In the genomic region with DNA sequence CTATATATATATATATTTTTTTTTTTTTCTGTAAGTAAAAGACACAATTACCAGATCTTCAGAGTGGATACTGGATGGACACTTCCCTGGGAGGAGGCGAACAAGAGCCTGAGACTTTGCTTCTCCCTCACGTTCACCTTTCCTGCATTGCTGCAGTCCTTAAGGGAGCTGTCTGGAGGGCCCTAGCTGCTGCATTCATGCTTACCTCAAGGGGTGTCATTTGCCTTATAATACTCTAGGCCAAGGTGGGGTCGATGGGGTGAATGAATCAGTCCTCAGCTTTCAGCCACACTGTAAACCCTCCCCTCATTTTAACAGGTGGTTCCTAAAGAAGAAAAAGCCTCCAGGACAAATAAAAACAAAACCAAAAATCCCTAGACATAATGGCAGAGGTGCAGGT, we compare ENCODE assay signal across 16 cellular contexts. TPM values are rescaled to one million over a fixed set of nuclear protein-coding genes. Genes with fewer than 3 reads are reported as not detected.
DNase-seq lines count a peak whose midpoint lies in the region; ATAC-seq and TF ChIP-seq lines count a peak whose summit lies in the region.
"Had no signal": no experiment of that assay in that cellular context is flagged by ENCODE, and none has a peak within 500 bp of the region (broad histone marks: within the 10 kb centered on the region; RNA-seq: fewer than 3 reads in every experiment).

No MANE protein-coding gene starts in this region.

- H3K9ac ChIP-seq in endodermal cell (ENCODE audit: extremely low read depth, low read length, poor library complexity, severe bottlenecking), result no peak overlapping the region
- H3K9ac ChIP-seq: BLaER1 had no signal

- POLR2A ChIA-PET in WTC11 (lab: Charles Lee), result no interaction called here

- H3K27me3 ChIP-seq in H7 (ENCODE audit: control insufficient read depth, insufficient read depth, low read length) (no peaks in the 10 kb centered on the region), endodermal cell (ENCODE audit: control insufficient read depth, insufficient read depth, low read length, poor library complexity, severe bottlenecking) (no peaks in the 10 kb centered on the region)
- H3K27me3 ChIP-seq: BLaER1 had no signal

- DNase-seq in H7 (peak; percentile 37), WTC11 (ENCODE audit: low spot score) (no peak), endodermal cell (no peak), iPS-NIHi7 (ENCODE audit: extremely low spot score) (peak; percentile 29), HCEC 1CT (no peak), T-helper 2 cell (no peak), activated gamma-delta T cell treated with Interleukin-2 at 50 U/mL for 16 hours (no peak), NCI-H2227 (lab: John Stamatoyannopoulos, UW; ENCODE audit: unreplicated experiment) (no peak)
- DNase-seq: Caco-2; CD4-positive, CD25-positive, alpha-beta regulatory T cell; CD8-positive, alpha-beta T cell; DMS153; DND-41; HFFc6 had no signal

- no peak overlapping the region for H3K4me3 ChIP-seq in H7 (ENCODE audit: insufficient read depth, low read depth, low read length)
- no peak overlapping the region for H3K4me3 ChIP-seq in endodermal cell (ENCODE audit: low read length)
- H3K4me3 ChIP-seq: BLaER1 had no signal

- no peak overlapping the region for H3K27ac Mint-ChIP-seq in WTC11
- H3K27ac Mint-ChIP-seq in endodermal cell, result no peak overlapping the region
- H3K27ac Mint-ChIP-seq: CD8-positive, alpha-beta T cell; HFFc6 had no signal

- H3K9me3 Mint-ChIP-seq in WTC11 (no peaks in the 10 kb centered on the region), endodermal cell (no peaks in the 10 kb centered on the region)
- H3K9me3 Mint-ChIP-seq: CD4-positive, CD25-positive, alpha-beta regulatory T cell; CD8-positive, alpha-beta T cell; HFFc6 had no signal

- ATAC-seq in WTC11, result peak; percentile 95
- ATAC-seq: CD8-positive, alpha-beta T cell had no signal

- H3K9me3 ChIP-seq in endodermal cell (ENCODE audit: control insufficient read depth, low read length), result no peaks in the 10 kb centered on the region
- H3K9me3 ChIP-seq: BLaER1, Caco-2 had no signal

- H3K4me1 Mint-ChIP-seq in WTC11 (peaks cover 14% of the 10 kb centered on the region), endodermal cell (peaks cover 10% of the 10 kb centered on the region)

- no peak overlapping the region for H3K4me3 Mint-ChIP-seq in WTC11
- no peak overlapping the region for H3K4me3 Mint-ChIP-seq in endodermal cell
- H3K4me3 Mint-ChIP-seq: CD4-positive, CD25-positive, alpha-beta regulatory T cell; CD8-positive, alpha-beta T cell; HFFc6 had no signal

- no peak overlapping the region for H3K27ac ChIP-seq in endodermal cell (ENCODE audit: low read depth, low read length)
- H3K27ac ChIP-seq: BLaER1, C4-2B had no signal

- no peaks in the 10 kb centered on the region for H3K4me1 ChIP-seq in endodermal cell (ENCODE audit: control insufficient read depth, insufficient read depth, low read length)

- no peak for TF ChIP-seq CTCF in WTC11 (IDR thresholded peaks at IDR 0.05)
- peak; percentile 25 for TF ChIP-seq CTCF in endodermal cell (conservative IDR thresholded peaks at IDR 0.05)

- CTCF ChIA-PET in WTC11 (lab: Charles Lee), result interaction anchor here (1.0 to 2.7 kb wide), 8 partner anchors 10 to 209 kb away, joined by 3 to 14 read pairs (median 6); no protein-coding TSS in a partner anchor

- H3K27me3 Mint-ChIP-seq in WTC11 (ENCODE audit: low read depth), result no peaks in the 10 kb centered on the region; the same call in 1 of the 2 replicates
- H3K27me3 Mint-ChIP-seq in endodermal cell (ENCODE audit: insufficient read depth), result no peaks in the 10 kb centered on the region
- H3K27me3 Mint-ChIP-seq: CD4-positive, CD25-positive, alpha-beta regulatory T cell had no signal

- H3K36me3 Mint-ChIP-seq in WTC11, result no peaks in the 10 kb centered on the region
- H3K36me3 Mint-ChIP-seq in endodermal cell (ENCODE audit: low read depth), result no peaks in the 10 kb centered on the region
- H3K36me3 Mint-ChIP-seq: CD4-positive, CD25-positive, alpha-beta regulatory T cell; CD8-positive, alpha-beta T cell had no signal

- WGBS in endodermal cell (ENCODE audit: insufficient coverage in 1 of 2, insufficient read length in 1 of 2), 2 experiments, result 56 to 71% methylated on average over 2 to 3 of the region's 3 CpGs

- H3K36me3 ChIP-seq in H7 (replicated peaks; ENCODE audit: control insufficient read depth, insufficient read depth, low read length) (no peaks in the 10 kb centered on the region), endodermal cell (ENCODE audit: control insufficient read depth, insufficient read depth, low read length) (no peaks in the 10 kb centered on the region)
- H3K36me3 ChIP-seq: BLaER1 had no signal

TF ChIP-seq in WTC11, 78 proteins besides CTCF, POLR2A, EP300 and RAD21:
- TF ChIP-seq, protein P1, sequence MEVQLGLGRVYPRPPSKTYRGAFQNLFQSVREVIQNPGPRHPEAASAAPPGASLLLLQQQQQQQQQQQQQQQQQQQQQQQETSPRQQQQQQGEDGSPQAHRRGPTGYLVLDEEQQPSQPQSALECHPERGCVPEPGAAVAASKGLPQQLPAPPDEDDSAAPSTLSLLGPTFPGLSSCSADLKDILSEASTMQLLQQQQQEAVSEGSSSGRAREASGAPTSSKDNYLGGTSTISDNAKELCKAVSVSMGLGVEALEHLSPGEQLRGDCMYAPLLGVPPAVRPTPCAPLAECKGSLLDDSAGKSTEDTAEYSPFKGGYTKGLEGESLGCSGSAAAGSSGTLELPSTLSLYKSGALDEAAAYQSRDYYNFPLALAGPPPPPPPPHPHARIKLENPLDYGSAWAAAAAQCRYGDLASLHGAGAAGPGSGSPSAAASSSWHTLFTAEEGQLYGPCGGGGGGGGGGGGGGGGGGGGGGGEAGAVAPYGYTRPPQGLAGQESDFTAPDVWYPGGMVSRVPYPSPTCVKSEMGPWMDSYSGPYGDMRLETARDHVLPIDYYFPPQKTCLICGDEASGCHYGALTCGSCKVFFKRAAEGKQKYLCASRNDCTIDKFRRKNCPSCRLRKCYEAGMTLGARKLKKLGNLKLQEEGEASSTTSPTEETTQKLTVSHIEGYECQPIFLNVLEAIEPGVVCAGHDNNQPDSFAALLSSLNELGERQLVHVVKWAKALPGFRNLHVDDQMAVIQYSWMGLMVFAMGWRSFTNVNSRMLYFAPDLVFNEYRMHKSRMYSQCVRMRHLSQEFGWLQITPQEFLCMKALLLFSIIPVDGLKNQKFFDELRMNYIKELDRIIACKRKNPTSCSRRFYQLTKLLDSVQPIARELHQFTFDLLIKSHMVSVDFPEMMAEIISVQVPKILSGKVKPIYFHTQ (CRISPR knock-in tag; IDR thresholded peaks at IDR 0.05), result no peak
- TF ChIP-seq, protein P2, sequence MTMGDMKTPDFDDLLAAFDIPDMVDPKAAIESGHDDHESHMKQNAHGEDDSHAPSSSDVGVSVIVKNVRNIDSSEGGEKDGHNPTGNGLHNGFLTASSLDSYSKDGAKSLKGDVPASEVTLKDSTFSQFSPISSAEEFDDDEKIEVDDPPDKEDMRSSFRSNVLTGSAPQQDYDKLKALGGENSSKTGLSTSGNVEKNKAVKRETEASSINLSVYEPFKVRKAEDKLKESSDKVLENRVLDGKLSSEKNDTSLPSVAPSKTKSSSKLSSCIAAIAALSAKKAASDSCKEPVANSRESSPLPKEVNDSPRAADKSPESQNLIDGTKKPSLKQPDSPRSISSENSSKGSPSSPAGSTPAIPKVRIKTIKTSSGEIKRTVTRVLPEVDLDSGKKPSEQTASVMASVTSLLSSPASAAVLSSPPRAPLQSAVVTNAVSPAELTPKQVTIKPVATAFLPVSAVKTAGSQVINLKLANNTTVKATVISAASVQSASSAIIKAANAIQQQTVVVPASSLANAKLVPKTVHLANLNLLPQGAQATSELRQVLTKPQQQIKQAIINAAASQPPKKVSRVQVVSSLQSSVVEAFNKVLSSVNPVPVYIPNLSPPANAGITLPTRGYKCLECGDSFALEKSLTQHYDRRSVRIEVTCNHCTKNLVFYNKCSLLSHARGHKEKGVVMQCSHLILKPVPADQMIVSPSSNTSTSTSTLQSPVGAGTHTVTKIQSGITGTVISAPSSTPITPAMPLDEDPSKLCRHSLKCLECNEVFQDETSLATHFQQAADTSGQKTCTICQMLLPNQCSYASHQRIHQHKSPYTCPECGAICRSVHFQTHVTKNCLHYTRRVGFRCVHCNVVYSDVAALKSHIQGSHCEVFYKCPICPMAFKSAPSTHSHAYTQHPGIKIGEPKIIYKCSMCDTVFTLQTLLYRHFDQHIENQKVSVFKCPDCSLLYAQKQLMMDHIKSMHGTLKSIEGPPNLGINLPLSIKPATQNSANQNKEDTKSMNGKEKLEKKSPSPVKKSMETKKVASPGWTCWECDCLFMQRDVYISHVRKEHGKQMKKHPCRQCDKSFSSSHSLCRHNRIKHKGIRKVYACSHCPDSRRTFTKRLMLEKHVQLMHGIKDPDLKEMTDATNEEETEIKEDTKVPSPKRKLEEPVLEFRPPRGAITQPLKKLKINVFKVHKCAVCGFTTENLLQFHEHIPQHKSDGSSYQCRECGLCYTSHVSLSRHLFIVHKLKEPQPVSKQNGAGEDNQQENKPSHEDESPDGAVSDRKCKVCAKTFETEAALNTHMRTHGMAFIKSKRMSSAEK (CRISPR knock-in tag; IDR thresholded peaks at IDR 0.05; ENCODE audit: borderline replicate concordance), result no peak
- TF ChIP-seq ZNF317 (CRISPR knock-in tag; IDR thresholded peaks at IDR 0.05; ENCODE audit: borderline replicate concordance, low read depth), result no peak

RNA-seq across cellular contexts. Expression of a gene that starts 34.8 kb away (rescaled TPM):
- 2.9 and 4.5 TPM in 2 replicates for total RNA-seq in H7 (2014; rRNA removed; shearing (Covaris generic))
- 5.5 to 7.5 TPM (median 7.4 TPM) in 3 replicates for total RNA-seq in WTC11 (2021)
- total RNA-seq in endodermal cell, result 1 to 10 TPM; 2.8 to 7.0 TPM
- 7.9 TPM for polyA plus RNA-seq in endodermal cell (2013, experiment 1 of 2)
- polyA plus RNA-seq in endodermal cell (2013, experiment 2 of 2), result 7.2 TPM

Comparison
In these comparisons a context has a peak if more than half of its experiments do, and no peak if none do; other contexts are left out.
1. DNase-seq: peak in H7 (single experiment) and iPS-NIHi7 (single experiment); none in WTC11 (single experiment), endodermal cell (single experiment), HCEC 1CT (single experiment), T-helper 2 cell (0 of 5), activated gamma-delta T cell treated with Interleukin-2 at 50 U/mL for 16 hours (single experiment) and NCI-H2227 (single experiment).